Comparison of ENCODE assay signal across 8 cellular contexts in the genomic region with DNA sequence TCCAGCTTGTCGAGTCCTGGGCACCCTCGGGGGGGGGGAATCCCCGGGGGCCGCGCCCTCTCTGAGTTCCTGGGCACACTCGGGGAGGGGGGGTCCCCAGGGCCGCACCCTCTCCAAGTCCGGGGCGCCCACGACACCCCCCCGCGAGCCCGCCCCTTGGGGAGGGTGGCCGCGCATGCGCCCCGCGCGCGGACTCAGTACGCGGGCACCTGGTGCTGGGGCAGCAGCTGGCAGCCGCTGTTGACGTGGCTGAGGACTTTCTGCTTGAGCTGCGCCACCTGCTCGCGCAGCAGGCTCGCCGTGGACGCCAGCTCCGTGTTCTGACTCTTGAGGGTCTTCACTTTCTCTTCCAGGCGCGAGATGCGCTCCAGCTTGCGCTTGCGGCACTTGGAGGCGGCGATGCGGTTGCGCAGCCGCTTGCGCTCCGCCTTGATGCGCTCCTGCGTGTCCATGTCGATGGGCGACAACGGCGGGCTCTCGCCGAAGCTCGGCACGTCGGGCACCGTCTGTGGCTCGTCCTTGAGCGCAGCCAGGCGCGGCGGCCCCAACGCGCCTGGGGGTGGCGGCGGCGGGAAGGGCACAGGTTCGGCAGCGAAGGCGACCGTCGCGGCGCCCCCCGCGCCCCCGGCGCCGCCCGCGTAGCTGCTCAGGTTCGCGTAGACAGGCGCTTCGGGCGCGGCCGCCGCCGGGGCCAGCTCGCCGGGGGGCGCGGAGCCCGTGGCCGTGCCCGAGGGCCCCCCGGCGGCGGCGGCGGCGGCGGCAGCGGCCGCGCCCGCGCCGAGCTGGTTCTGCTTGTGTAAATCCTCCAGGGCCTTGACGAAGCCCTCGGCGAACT. TPM values are rescaled to one million over a fixed set of nuclear protein-coding genes. Genes with fewer than 3 reads are reported as not detected.
DNase-seq lines count a peak whose midpoint lies in the region; ATAC-seq and TF ChIP-seq lines count a peak whose summit lies in the region.

No MANE protein-coding gene starts in this region.

- ATAC-seq in GM18868 (IDR thresholded peaks at IDR 0.05; ENCODE audit: unreplicated experiment) (peak; percentile 17), IMR-90 (ENCODE audit: low read depth) (no peak)

- peak overlapping the region; percentile 95 for H4K91ac ChIP-seq in IMR-90 (ENCODE audit: insufficient read depth, low read depth, low read length)

- CTCF ChIA-PET in IMR-90 (lab: Yijun Ruan, JAX), result interaction anchor here (0.6 to 4.8 kb wide), 19 partner anchors 12 to 1182 kb away, joined by 3 to 49 read pairs (median 4); a partner anchor contains a TSS

- peak overlapping the region; percentile 95 for H3K4me3 ChIP-seq in IMR-90 (ENCODE audit: insufficient read depth, low read depth, low read length)
- H3K4me3 ChIP-seq in fibroblast of villous mesenchyme (ENCODE audit: low read depth, low read length), result peak overlapping the region; percentile 96
- peak overlapping the region; percentile 100 for H3K4me3 ChIP-seq in neural cell (ENCODE audit: low read length)
- peak overlapping the region; percentile 97 for H3K4me3 ChIP-seq in suprapubic skin

- H3K9me1 ChIP-seq in IMR-90 (ENCODE audit: insufficient read depth, low read length), result peaks cover 4% of the 10 kb centered on the region

- H3K9ac ChIP-seq in IMR-90 (ENCODE audit: low read depth, low read length), result peak overlapping the region; percentile 93
- H3K9ac ChIP-seq in neural cell (ENCODE audit: low read length), result peak overlapping the region; percentile 99

- TF ChIP-seq EP300 in neural cell (conservative IDR thresholded peaks at IDR 0.05; ENCODE audit: poor library complexity, severe bottlenecking) (peak; percentile 26), suprapubic skin (IDR thresholded peaks at IDR 0.05) (no peak)

- peak overlapping the region; percentile 96 for H2AK5ac ChIP-seq in IMR-90 (ENCODE audit: low read depth, low read length)

- H3K9me2 ChIP-seq in neural cell (ENCODE audit: insufficient read depth, low read length), result no peaks in the 10 kb centered on the region

- no peaks in the 10 kb centered on the region for H3K27me3 ChIP-seq in IMR-90 (ENCODE audit: control insufficient read depth, insufficient read depth, low read length)
- no peaks in the 10 kb centered on the region for H3K27me3 ChIP-seq in neural cell (ENCODE audit: insufficient read depth, low read depth, low read length)
- no peaks in the 10 kb centered on the region for H3K27me3 ChIP-seq in suprapubic skin

- H3K36me3 ChIP-seq in IMR-90 (ENCODE audit: control insufficient read depth, insufficient read depth, low read length) (peaks cover 13% of the 10 kb centered on the region), neural cell (ENCODE audit: insufficient read depth, low read length) (peaks cover 9% of the 10 kb centered on the region), suprapubic skin (peaks cover 12% of the 10 kb centered on the region)

- peaks cover 3 to 59% of the 10 kb centered on the region in 2 experiments; a peak in 3 of 4 replicates for H3K79me1 ChIP-seq in IMR-90 (ENCODE audit: low read depth in 1 of 2, low read length in 2 of 2)

- H4K5ac ChIP-seq in IMR-90 (ENCODE audit: low read depth, low read length), result peak overlapping the region; percentile 76

- peak overlapping the region; percentile 2 to 91; a peak in 2 of 4 replicates for H4K8ac ChIP-seq in IMR-90 (ENCODE audit: low read depth in 2 of 2, low read length in 2 of 2)

- H3K27ac ChIP-seq in IMR-90 (ENCODE audit: insufficient read depth, low read length), result peak overlapping the region; percentile 100
- peak overlapping the region; percentile 94 for H3K27ac ChIP-seq in neural cell (ENCODE audit: low read length)
- H3K27ac ChIP-seq in suprapubic skin, result peak overlapping the region; percentile 100

- peak overlapping the region; percentile 62; the same call in 1 of the 2 replicates for H2BK120ac ChIP-seq in IMR-90 (ENCODE audit: low read depth, low read length)

- peaks cover 51% of the 10 kb centered on the region for H3K79me2 ChIP-seq in neural cell (replicated peaks; ENCODE audit: insufficient read depth, low read length)

- H3F3A ChIP-seq in neural cell (ENCODE audit: insufficient read depth, low read length, poor library complexity, severe bottlenecking), result peaks cover 5% of the 10 kb centered on the region

- POLR2A ChIA-PET in IMR-90 (lab: Charles Lee; ENCODE audit: unreplicated experiment), result interaction anchor here (0.9 to 1.6 kb wide), 5 partner anchors 24 to 84 kb away, joined by 4 to 25 read pairs (median 6); a partner anchor contains a TSS

- H2BK20ac ChIP-seq in IMR-90 (ENCODE audit: low read depth, low read length), result peak overlapping the region; percentile 3; the same call in 1 of the 2 replicates

- H2AK9ac ChIP-seq in IMR-90 (replicated peaks; ENCODE audit: low read depth, low read length, poor library complexity), result peak overlapping the region; percentile 99

- peak overlapping the region; percentile 99 for H3K4ac ChIP-seq in IMR-90 (ENCODE audit: low read depth, low read length)

- dilution Hi-C loops in IMR-90 (cut with HindIII; ENCODE audit: low sequenced_read_pairs, unreplicated experiment), result no loop called here

- TF ChIP-seq RAD21 in IMR-90 (IDR thresholded peaks at IDR 0.05; ENCODE audit: low read length) (no peak), neural cell (conservative IDR thresholded peaks at IDR 0.05) (no peak)

- peak overlapping the region; percentile 81; the same call in 1 of the 2 replicates for H3K56ac ChIP-seq in IMR-90 (ENCODE audit: extremely low read depth, insufficient read depth, low read length)

- TF ChIP-seq POLR2A in IMR-90 (IDR thresholded peaks at IDR 0.05; ENCODE audit: low read depth, low read length) (no peak), suprapubic skin (IDR thresholded peaks at IDR 0.05) (peak; percentile 75 to 76)

- H2AFZ ChIP-seq in IMR-90 (replicated peaks; ENCODE audit: low read length, poor library complexity) (peak overlapping the region; percentile 87), neural cell (ENCODE audit: low read depth, low read length) (no peak overlapping the region)

- 0% methylated on average over 61 of the region's 111 CpGs; no CpG with 5 or more reads in 1 of the 2 experiments for WGBS in IMR-90 (ENCODE audit: extremely low coverage in 2 of 2, insufficient read length in 1 of 2), 2 experiments
- WGBS in suprapubic skin, result under 1% methylated on average over 44 of the region's 111 CpGs

- peak overlapping the region; percentile 99 for H3K23ac ChIP-seq in IMR-90 (ENCODE audit: low read depth, low read length)

- in situ Hi-C loops in IMR-90 (cut with MboI; ENCODE audit: low sequenced_read_pairs), result no loop called here

- H3K9me3 ChIP-seq in IMR-90 (ENCODE audit: control insufficient read depth, insufficient read depth, low read length) (no peaks in the 10 kb centered on the region), neural cell (ENCODE audit: low read length) (no peaks in the 10 kb centered on the region), suprapubic skin (no peaks in the 10 kb centered on the region)

- H2BK15ac ChIP-seq in IMR-90 (ENCODE audit: low read depth, low read length), result no peak overlapping the region

- peak overlapping the region; percentile 77 for H3K4me2 ChIP-seq in IMR-90 (ENCODE audit: low read depth, low read length)
- H3K4me2 ChIP-seq in neural cell (ENCODE audit: low read length), result no peak overlapping the region

- peaks cover 47% of the 10 kb centered on the region for H4K20me1 ChIP-seq in IMR-90 (ENCODE audit: insufficient read depth, low read length)
- H4K20me1 ChIP-seq in neural cell (ENCODE audit: insufficient read depth), result peaks cover 35% of the 10 kb centered on the region

- no TSS peak for BruUV-seq in IMR-90 (replicated peaks; lab: Mats Ljungman, UMichigan)

- TF ChIP-seq CTCF in IMR-90 (conservative IDR thresholded peaks at IDR 0.05; ENCODE audit: low read depth, low read length), result no peak
- no peak for TF ChIP-seq CTCF in fibroblast of villous mesenchyme (IDR thresholded peaks at IDR 0.05; ENCODE audit: insufficient read depth, low read depth, low read length)
- TF ChIP-seq CTCF in neural cell (IDR thresholded peaks at IDR 0.05; ENCODE audit: poor library complexity, severe bottlenecking), result no peak
- no peak for TF ChIP-seq CTCF in suprapubic skin (IDR thresholded peaks at IDR 0.05)

- peaks cover 18% of the 10 kb centered on the region for H3K4me1 ChIP-seq in IMR-90 (ENCODE audit: control insufficient read depth, insufficient read depth, low read length)
- H3K4me1 ChIP-seq in suprapubic skin, result peaks cover 59% of the 10 kb centered on the region

- peak overlapping the region; percentile 99 for H2BK5ac ChIP-seq in IMR-90 (ENCODE audit: low read depth, low read length, poor library complexity, severe bottlenecking)

- peak overlapping the region; percentile 100 for H3K14ac ChIP-seq in IMR-90 (replicated peaks; ENCODE audit: low read depth, low read length)

- intact Hi-C loops in IMR-90 (cut with micrococcal nuclease), result no loop called here

- peak overlapping the region; percentile 85 for H3K18ac ChIP-seq in IMR-90 (ENCODE audit: low read depth, low read length)

- DNase-seq in AG08395 (ENCODE audit: low spot score) (peak; percentile 80), IMR-90 (peak; percentile 69), RPMI7951 (ENCODE audit: low read depth) (peak; percentile 81), activated gamma-delta T cell treated with Interleukin-2 at 50 U/mL for 16 hours (peak; percentile 80), fibroblast of villous mesenchyme (ENCODE audit: low read depth) (peak; percentile 76), suprapubic skin (ENCODE audit: low spot score in 2 of 2) (peak; percentile 85 to 93)

RNA-seq across cellular contexts. Expression of a gene that starts 1.0 kb away (rescaled TPM):
- total RNA-seq in IMR-90 (2012; rRNA removed) (14.2 and 22.8 TPM in 2 replicates), fibroblast of villous mesenchyme (111 and 150 TPM in 2 replicates), suprapubic skin (100 to 1,000 TPM; 330 to 579 (median 396) TPM)
- polyA plus RNA-seq in IMR-90 (2012; rRNA removed) (77.2 and 101 TPM in 2 replicates), neural cell (94.9 and 134 TPM in 2 replicates)
- polyA plus RNA-seq in IMR-90 (2012; cell fraction: cytosol; rRNA removed), result 57.0 and 329 TPM in 2 replicates
- polyA plus RNA-seq in IMR-90 (2012; cell fraction: nucleus; rRNA removed; ENCODE audit: low replicate concordance), result 200 and 259 TPM in 2 replicates
- total RNA-seq in RPMI7951 (2014; rRNA removed; shearing (Covaris generic)), result 22.0 and 60.8 TPM in 2 replicates
- polyA minus RNA-seq in neural cell, result 150 and 167 TPM in 2 replicates

RNA-seq across cellular contexts. Expression of a gene that starts 6.2 kb away (rescaled TPM):
- total RNA-seq in IMR-90 (2012; rRNA removed) (0.18 and 0.28 TPM in 2 replicates), fibroblast of villous mesenchyme (0.86 and 0.97 TPM in 2 replicates), suprapubic skin (10 to 100 TPM in 3 of 4 donors, 1 to 10 TPM in 1; 8.1 to 27.6 (median 13.6) TPM)
- polyA plus RNA-seq in IMR-90 (2012; rRNA removed) (0.60 and 0.67 TPM in 2 replicates), neural cell (2.5 and 3.7 TPM in 2 replicates)
- 0.24 and 0.29 TPM in 2 replicates for polyA plus RNA-seq in IMR-90 (2012; cell fraction: cytosol; rRNA removed)
- 6.1 and 10.8 TPM in 2 replicates for polyA plus RNA-seq in IMR-90 (2012; cell fraction: nucleus; rRNA removed; ENCODE audit: low replicate concordance)
- 0.29 and 0.36 TPM in 2 replicates for total RNA-seq in RPMI7951 (2014; rRNA removed; shearing (Covaris generic))
- polyA minus RNA-seq in neural cell, result 2.7 and 4.3 TPM in 2 replicates

RNA-seq across cellular contexts. Expression of a gene that starts 42.4 kb away (rescaled TPM):
- total RNA-seq in IMR-90 (2012; rRNA removed) (44.8 and 88.0 TPM in 2 replicates), fibroblast of villous mesenchyme (131 and 143 TPM in 2 replicates), suprapubic skin (100 to 1,000 TPM in 2 of 4 donors, 10 to 100 TPM in 2; 53.1 to 115 (median 103) TPM)
- polyA plus RNA-seq in IMR-90 (2012; rRNA removed) (118 and 157 TPM in 2 replicates), neural cell (382 and 410 TPM in 2 replicates)
- polyA plus RNA-seq in IMR-90 (2012; cell fraction: cytosol; rRNA removed), result 210 and 274 TPM in 2 replicates
- polyA plus RNA-seq in IMR-90 (2012; cell fraction: nucleus; rRNA removed; ENCODE audit: low replicate concordance), result 65.4 and 112 TPM in 2 replicates
- total RNA-seq in RPMI7951 (2014; rRNA removed; shearing (Covaris generic)), result 385 and 496 TPM in 2 replicates
- polyA minus RNA-seq in neural cell, result 127 and 138 TPM in 2 replicates

RNA-seq across cellular contexts. Expression of a gene that starts 54.2 kb away (rescaled TPM):
- 0.18 TPM in 1 of 2 replicates, not detected in the other for total RNA-seq in IMR-90 (2012; rRNA removed)
- polyA plus RNA-seq in IMR-90 (2012; rRNA removed), result 0.22 and 0.24 TPM in 2 replicates
- polyA plus RNA-seq in IMR-90 (2012; cell fraction: cytosol; rRNA removed), result 0.30 and 0.40 TPM in 2 replicates
- polyA plus RNA-seq in IMR-90 (2012; cell fraction: nucleus; rRNA removed; ENCODE audit: low replicate concordance), result 3.4 and 5.3 TPM in 2 replicates
- 0.10 and 0.60 TPM in 2 replicates for total RNA-seq in RPMI7951 (2014; rRNA removed; shearing (Covaris generic))
- under 0.01 and 0.32 TPM in 2 replicates for total RNA-seq in fibroblast of villous mesenchyme
- 1.6 and 2.6 TPM in 2 replicates for polyA plus RNA-seq in neural cell
- polyA minus RNA-seq in neural cell, result 0.24 and 0.93 TPM in 2 replicates
- total RNA-seq in suprapubic skin, result 1 to 10 TPM in 1 of 4 donors, under 1 TPM in 1, not detected in 2; 0.47 to 2.0 TPM

RNA-seq across cellular contexts. Expression of a gene that starts 59.9 kb away (rescaled TPM):
- total RNA-seq in IMR-90 (2012; rRNA removed) (11.1 and 14.3 TPM in 2 replicates), fibroblast of villous mesenchyme (24.8 and 29.8 TPM in 2 replicates), suprapubic skin (1 to 10 TPM; 4.6 to 8.0 (median 7.6) TPM)
- polyA plus RNA-seq in IMR-90 (2012; rRNA removed) (11.8 and 13.3 TPM in 2 replicates), neural cell (5.9 and 10.9 TPM in 2 replicates)
- 3.8 and 13.8 TPM in 2 replicates for polyA plus RNA-seq in IMR-90 (2012; cell fraction: cytosol; rRNA removed)
- polyA plus RNA-seq in IMR-90 (2012; cell fraction: nucleus; rRNA removed; ENCODE audit: low replicate concordance), result 32.7 and 36.9 TPM in 2 replicates
- 10.7 and 11.9 TPM in 2 replicates for total RNA-seq in RPMI7951 (2014; rRNA removed; shearing (Covaris generic))
- polyA minus RNA-seq in neural cell, result 14.1 and 16.6 TPM in 2 replicates
